Comparison of ENCODE assay signal across 20 cellular contexts in genomic region chr10:77231884-77232283, GRCh38.
A peak's percentile ranks its signal among the peaks of the same experiment; 100 is the strongest.
DNase-seq lines count a peak whose midpoint lies in the region; ATAC-seq, FAIRE-seq and TF ChIP-seq lines count a peak whose summit lies in the region.
"Had no signal": no experiment of that assay in that cellular context is flagged by ENCODE, and none has a peak within 500 bp of the region (broad histone marks: within the 10 kb centered on the region; RNA-seq: fewer than 3 reads in every experiment).

No MANE protein-coding gene starts in this region.

- H3K9ac ChIP-seq in muscle layer of colon (ENCODE audit: low read length): no peak overlapping the region
- H3K9ac ChIP-seq: BLaER1, SK-N-SH had no signal

- ATAC-seq in HG03520 (IDR thresholded peaks at IDR 0.05; ENCODE audit: unreplicated experiment): peak; percentile 53
- ATAC-seq in GM18870 (IDR thresholded peaks at IDR 0.05; ENCODE audit: unreplicated experiment): no peak
- ATAC-seq: CD8-positive, alpha-beta T cell; GM23338; K562 had no signal

- FAIRE-seq in GM12892 (lab: Jason Lieb, UNC) (peak; percentile 57), H54 (lab: Jason Lieb, UNC) (peak; percentile 75)
- FAIRE-seq: A204.1, K562, RCC 7860 had no signal

- no peaks in the 10 kb centered on the region for H3K27me3 ChIP-seq in muscle layer of colon (ENCODE audit: control insufficient read depth in 1 of 2, insufficient read depth in 2 of 2, low read length in 2 of 2)
- no peaks in the 10 kb centered on the region for H3K27me3 ChIP-seq in Peyer's patch
- H3K27me3 ChIP-seq: BLaER1 had no signal

- TF ChIP-seq POLR2A in GM12892 (IDR thresholded peaks at IDR 0.05; ENCODE audit: low read depth, low read length) (no peak), H54 (IDR thresholded peaks at IDR 0.05; ENCODE audit: low read depth, low read length) (no peak), Peyer's patch (IDR thresholded peaks at IDR 0.05) (no peak)

- H3K4me3 ChIP-seq in muscle layer of colon (ENCODE audit: low read depth in 1 of 2, low read length in 2 of 2) (no peak overlapping the region), Peyer's patch (no peak overlapping the region)
- H3K4me3 ChIP-seq: BLaER1, GM23338, K562 had no signal

- peak overlapping the region; percentile 27 for H3K27ac ChIP-seq in muscle layer of colon (ENCODE audit: low read depth, low read length)
- H3K27ac ChIP-seq in Peyer's patch: no peak overlapping the region
- H3K27ac ChIP-seq: BLaER1 had no signal

- H3K4me1 ChIP-seq in muscle layer of colon (ENCODE audit: insufficient read depth, low read length): peaks cover 37% of the 10 kb centered on the region
- H3K4me1 ChIP-seq in Peyer's patch: peaks cover 0 to 3% (median 0%) of the 10 kb centered on the region in 4 donors
- H3K4me1 ChIP-seq: BLaER1 had no signal

- H3K36me3 ChIP-seq in muscle layer of colon (ENCODE audit: insufficient read depth, low read length) (no peaks in the 10 kb centered on the region), Peyer's patch (no peaks in the 10 kb centered on the region)
- H3K36me3 ChIP-seq: BLaER1 had no signal

- DNase-seq in GM12892 (ENCODE audit: insufficient read length): no peak
- no peak for DNase-seq in H54 (ENCODE audit: insufficient read length, low spot score)
- no peak for DNase-seq in SKM-1 (lab: John Stamatoyannopoulos, UW; ENCODE audit: unreplicated experiment)
- no peak for DNase-seq in Peyer's patch
- DNase-seq: CD8-positive, alpha-beta T cell; DMS79 treated with DMSO at 0.1 percent for 48 hours; NCI-H1092; NCI-H2227 treated with DMSO at 0.1 percent for 48 hours; NCI-H524; SHP77; SK-N-SH; T-helper 1 cell had no signal

- H3K9me3 ChIP-seq in muscle layer of colon (ENCODE audit: low read length): no peaks in the 10 kb centered on the region
- H3K9me3 ChIP-seq in Peyer's patch: no peaks in the 10 kb centered on the region
- H3K9me3 ChIP-seq: BLaER1, SK-N-SH had no signal

- no peak for TF ChIP-seq CTCF in Peyer's patch (IDR thresholded peaks at IDR 0.05)
